8 cellular contexts compared by ENCODE assay signal in the genomic region with DNA sequence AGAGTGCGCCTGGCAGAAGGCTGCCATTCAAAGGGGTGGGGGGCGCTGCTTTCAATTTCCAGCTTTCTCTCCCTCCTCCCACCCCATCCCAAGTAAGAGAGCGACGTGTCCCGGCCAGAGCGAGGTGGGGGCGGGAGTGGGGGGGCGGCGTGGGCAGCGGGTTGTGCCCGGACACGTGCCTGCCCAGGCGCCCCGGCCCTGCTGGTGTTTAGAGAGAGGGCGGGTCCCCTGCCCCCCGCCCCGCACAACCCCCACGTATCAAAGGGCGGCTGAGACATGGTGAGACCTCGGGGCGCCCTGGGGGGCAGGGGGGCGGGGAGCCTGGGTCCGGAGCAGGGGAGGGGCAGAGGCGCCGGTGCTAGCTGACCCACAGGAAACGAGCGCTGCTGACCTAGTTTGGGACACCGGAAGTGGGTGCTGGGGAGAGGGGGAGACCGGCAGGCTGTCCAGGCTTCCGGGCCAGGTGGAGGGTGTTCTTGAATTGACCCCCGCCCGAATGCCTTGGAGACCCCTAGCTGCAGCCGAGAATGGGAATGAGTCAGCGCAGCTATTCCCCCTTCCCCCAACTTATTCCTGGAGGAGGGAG. TPM values are rescaled to one million over a fixed set of nuclear protein-coding genes. Genes with fewer than 3 reads are reported as not detected.
DNase-seq lines count a peak whose midpoint lies in the region; ATAC-seq lines count a peak whose summit lies in the region.

No MANE protein-coding gene starts in this region.

- WGBS in thymus = 9% methylated on average over 34 of the region's 34 CpGs

- H3K4me3 ChIP-seq in thymus (ENCODE audit: low read length) = peak overlapping the region; percentile 48

- no peaks in the 10 kb centered on the region for H3K36me3 ChIP-seq in thymus (ENCODE audit: control insufficient read depth, insufficient read depth)

- H3K27ac ChIP-seq in thymus (ENCODE audit: low read depth) = peak overlapping the region; percentile 86

- no peak for ATAC-seq in stimulated activated naive CD8-positive, alpha-beta T cell treated with anti-CD3 and anti-CD28 coated beads, Interleukin-15, Interleukin-2, amounts not matched to agents 100 U/mL and 50 U/mL, for 24 hours
- no peak for ATAC-seq in effector memory CD8-positive, alpha-beta T cell (replicated peaks)

- H3K27me3 Mint-ChIP-seq in stimulated activated naive CD8-positive, alpha-beta T cell treated with anti-CD3 and anti-CD28 coated beads, Interleukin-15, Interleukin-2, amounts not matched to agents 100 ng/mL and 50 ng/mL, for 24 hours = no peaks in the 10 kb centered on the region
- H3K27me3 Mint-ChIP-seq in effector memory CD8-positive, alpha-beta T cell = no peaks in the 10 kb centered on the region

- H3K27me3 ChIP-seq in thymus (ENCODE audit: control insufficient read depth, insufficient read depth) = peaks cover 42% of the 10 kb centered on the region

- H3K4me1 ChIP-seq in thymus (ENCODE audit: control insufficient read depth, insufficient read depth, low read length) = peaks cover 3% of the 10 kb centered on the region

- peak overlapping the region; percentile 94 for H3K27ac Mint-ChIP-seq in stimulated activated naive CD8-positive, alpha-beta T cell treated with anti-CD3 and anti-CD28 coated beads, Interleukin-15, Interleukin-2, amounts not matched to agents 100 ng/mL and 50 ng/mL, for 24 hours
- peak overlapping the region; percentile 88 to 93 for H3K27ac Mint-ChIP-seq in effector memory CD8-positive, alpha-beta T cell

- H3K4me1 Mint-ChIP-seq in stimulated activated naive CD8-positive, alpha-beta T cell treated with anti-CD3 and anti-CD28 coated beads, Interleukin-15, Interleukin-2, amounts not matched to agents 100 ng/mL and 50 ng/mL, for 24 hours (ENCODE audit: low read depth) = peaks cover 54% of the 10 kb centered on the region
- H3K4me1 Mint-ChIP-seq in effector memory CD8-positive, alpha-beta T cell (ENCODE audit: low read depth in 2 of 2) = peaks cover 35 to 50% of the 10 kb centered on the region in 2 donors

- H3K4me3 Mint-ChIP-seq in stimulated activated naive CD8-positive, alpha-beta T cell treated with anti-CD3 and anti-CD28 coated beads, Interleukin-15, Interleukin-2, amounts not matched to agents 100 ng/mL and 50 ng/mL, for 24 hours = peak overlapping the region; percentile 92
- H3K4me3 Mint-ChIP-seq in effector memory CD8-positive, alpha-beta T cell = peak overlapping the region; percentile 96 to 97

- no peaks in the 10 kb centered on the region for H3K36me3 Mint-ChIP-seq in stimulated activated naive CD8-positive, alpha-beta T cell treated with anti-CD3 and anti-CD28 coated beads, Interleukin-15, Interleukin-2, amounts not matched to agents 100 ng/mL and 50 ng/mL, for 24 hours (ENCODE audit: low read depth)
- peaks cover 14% of the 10 kb centered on the region for H3K36me3 Mint-ChIP-seq in effector memory CD8-positive, alpha-beta T cell (ENCODE audit: insufficient read depth)

- no peaks in the 10 kb centered on the region for H3K9me3 ChIP-seq in thymus (ENCODE audit: control insufficient read depth)

- DNase-seq in stimulated activated naive CD8-positive, alpha-beta T cell treated with anti-CD3 and anti-CD28 coated beads, Interleukin-15, Interleukin-2, amounts not matched to agents 100 U/mL and 50 U/mL, for 24 hours = no peak
- DNase-seq in SHP77 treated with DMSO at 0.1 percent for 48 hours (lab: John Stamatoyannopoulos, UW) (peak; percentile 57), lung microvascular endothelial cell (ENCODE audit: low read depth in 2 of 2) (peak; percentile 14 to 19), NOMO-1 treated with dmso at 0.1 percent for 144 hours (lab: John Stamatoyannopoulos, UW; ENCODE audit: unreplicated experiment) (no peak), NCI-H2107 (lab: John Stamatoyannopoulos, UW) (no peak)
- DNase-seq in effector memory CD8-positive, alpha-beta T cell = no peak

- no peaks in the 10 kb centered on the region for H3K9me3 Mint-ChIP-seq in stimulated activated naive CD8-positive, alpha-beta T cell treated with anti-CD3 and anti-CD28 coated beads, Interleukin-15, Interleukin-2, amounts not matched to agents 100 ng/mL and 50 ng/mL, for 24 hours
- H3K9me3 Mint-ChIP-seq in effector memory CD8-positive, alpha-beta T cell = no peaks in the 10 kb centered on the region

RNA-seq across cellular contexts. Expression of gene ZBTB7B, which starts 1.3 kb away (rescaled TPM):
- 7.4 and 10.3 TPM in 2 replicates for total RNA-seq in lung microvascular endothelial cell
- polyA plus RNA-seq in thymus = 21.9 TPM

RNA-seq across cellular contexts. Expression of gene LENEP, which starts 10.5 kb away (rescaled TPM):
- 0.40 and 0.44 TPM in 2 replicates for total RNA-seq in lung microvascular endothelial cell
- 0.16 TPM for polyA plus RNA-seq in thymus

RNA-seq across cellular contexts. Expression of gene FLAD1, which starts 20.7 kb away (rescaled TPM):
- 18.3 and 24.2 TPM in 2 replicates for total RNA-seq in lung microvascular endothelial cell
- polyA plus RNA-seq in thymus = 34.8 TPM

RNA-seq across cellular contexts. Expression of gene CKS1B, which starts 29.4 kb away (rescaled TPM):
- total RNA-seq in lung microvascular endothelial cell = 30.4 and 54.5 TPM in 2 replicates
- 32.8 TPM for polyA plus RNA-seq in thymus

RNA-seq across cellular contexts. Expression of gene DCST2, which starts 29.7 kb away (rescaled TPM):
- 0.20 TPM in 1 of 2 replicates, not detected in the other for total RNA-seq in lung microvascular endothelial cell
- 7.8 TPM for polyA plus RNA-seq in thymus

Comparison
In these comparisons a context has a peak if more than half of its experiments do, and no peak if none do; other contexts are left out.
1. DNase-seq: peak in SHP77 treated with DMSO at 0.1 percent for 48 hours (single experiment) and lung microvascular endothelial cell (2 of 2); none in stimulated activated naive CD8-positive, alpha-beta T cell treated with anti-CD3 and anti-CD28 coated beads, Interleukin-15, Interleukin-2, amounts not matched to agents 100 U/mL and 50 U/mL, for 24 hours (single experiment), effector memory CD8-positive, alpha-beta T cell (0 of 3), NOMO-1 treated with dmso at 0.1 percent for 144 hours (single experiment) and NCI-H2107 (single experiment).